Comparison of ENCODE assay signal across 30 cellular contexts in the genomic region with DNA sequence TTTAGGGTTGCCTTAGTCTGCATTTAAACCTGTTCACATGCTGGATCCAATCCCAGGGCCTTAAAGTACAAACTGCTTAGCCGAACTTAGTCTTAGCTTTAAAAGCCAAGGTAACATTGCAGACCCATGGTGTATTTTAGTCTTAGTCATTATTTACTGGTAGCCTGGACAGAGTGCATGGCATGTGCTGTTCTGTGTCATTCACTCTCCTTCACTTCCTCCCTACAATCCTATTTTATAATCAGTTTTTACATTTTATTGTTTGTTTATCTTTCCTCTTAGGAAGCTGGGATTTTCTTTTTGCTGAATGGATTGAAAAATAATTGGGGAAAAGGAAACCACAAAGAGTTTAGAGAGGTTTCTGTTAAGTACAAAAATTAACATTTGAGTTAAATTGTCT. TPM values are rescaled to one million over a fixed set of nuclear protein-coding genes. Genes with fewer than 3 reads are reported as not detected.
"Had no signal": no experiment of that assay in that cellular context is flagged by ENCODE, and none has a peak within 500 bp of the region (broad histone marks: within the 10 kb centered on the region; RNA-seq: fewer than 3 reads in every experiment).

No MANE protein-coding gene starts in this region.

- H2AFZ ChIP-seq: hepatocyte, neural progenitor cell had no signal

- H3K27ac ChIP-seq: adrenal gland, body of pancreas, colonic mucosa, gastroesophageal sphincter, hepatocyte, neural progenitor cell, stomach, thyroid gland, upper lobe of left lung, vagina had no signal

- DNase-seq: activated CD4-positive, alpha-beta memory T cell treated with anti-CD3 and anti-CD28 coated beads for 36 hours; activated CD4-positive, alpha-beta T cell treated with anti-CD3 and anti-CD28 coated beads for 48 hours; activated CD8-positive, alpha-beta memory T cell treated with anti-CD3 and anti-CD28 coated beads, Interleukin-2, amount 50 U/mL, for 4 hours; activated effector memory CD4-positive, alpha-beta T cell treated with anti-CD3 and anti-CD28 coated beads, Interleukin-2, amount 50 U/mL, for 16 hours; activated naive CD4-positive, alpha-beta T cell treated with anti-CD3 and anti-CD28 coated beads for 36 hours; activated naive CD8-positive, alpha-beta T cell treated with anti-CD3 and anti-CD28 coated beads for 36 hours; activated T-cell treated with anti-CD3 and anti-CD28 coated beads, Interleukin-2, amount 50 U/mL, for 1 hour; adrenal gland; aorta; body of pancreas; colonic mucosa; effector CD8-positive, alpha-beta T cell; left cardiac atrium; mammary epithelial cell; natural killer cell; occipital lobe; posterior cingulate gyrus; stimulated activated CD4-positive, alpha-beta T cell treated with anti-CD3 and anti-CD28 coated beads, Interleukin-1b, Interleukin-23, amount 100 ng/mL, for 48 hours; stimulated activated naive B cell treated with anti-CD40 and anti-IgM and Interleukin-4, amounts not matched to agents 10 μg/mL and 1 μg/mL and 100 μg/mL, for 72 hours; stomach; thyroid gland; upper lobe of left lung had no signal

- H3K79me2 ChIP-seq: hepatocyte had no signal

- H3K4me2 ChIP-seq: hepatocyte, neural progenitor cell, smooth muscle cell had no signal

- H3K36me3 ChIP-seq: adrenal gland, colonic mucosa, neural progenitor cell, vagina had no signal

- H3K9me3 ChIP-seq: adrenal gland, body of pancreas, colonic mucosa, gastroesophageal sphincter, stomach, thyroid gland, upper lobe of left lung, vagina had no signal

- H3K4me1 ChIP-seq: adrenal gland, body of pancreas, colonic mucosa, gastroesophageal sphincter, stomach, thyroid gland, upper lobe of left lung, vagina had no signal

- H3K4me3 ChIP-seq: adrenal gland, body of pancreas, colonic mucosa, gastroesophageal sphincter, hepatocyte, neural progenitor cell, smooth muscle cell, stomach, thyroid gland, upper lobe of left lung, vagina had no signal

- H3K27me3 ChIP-seq: adrenal gland, body of pancreas, colonic mucosa, gastroesophageal sphincter, hepatocyte, neural progenitor cell, stomach, thyroid gland, upper lobe of left lung, vagina had no signal

- H3K9ac ChIP-seq: neural progenitor cell had no signal

RNA-seq across cellular contexts. Expression of a gene that starts 29.4 kb away (rescaled TPM):
- total RNA-seq: activated CD4-positive, alpha-beta memory T cell treated with anti-CD3 and anti-CD28 coated beads for 36 hours; activated naive CD4-positive, alpha-beta T cell treated with anti-CD3 and anti-CD28 coated beads for 36 hours; activated naive CD8-positive, alpha-beta T cell treated with anti-CD3 and anti-CD28 coated beads for 36 hours; adrenal gland; aorta; body of pancreas; colonic mucosa; epithelial cell of proximal tubule; gastroesophageal sphincter; hepatocyte; mammary epithelial cell; natural killer cell; sciatic nerve; thyroid gland; upper lobe of left lung; vagina had no signal
- polyA plus RNA-seq: aorta, hepatocyte, keratinocyte, stomach had no signal
